Comparison of ENCODE assay signal across 1 cellular context in the genomic region with DNA sequence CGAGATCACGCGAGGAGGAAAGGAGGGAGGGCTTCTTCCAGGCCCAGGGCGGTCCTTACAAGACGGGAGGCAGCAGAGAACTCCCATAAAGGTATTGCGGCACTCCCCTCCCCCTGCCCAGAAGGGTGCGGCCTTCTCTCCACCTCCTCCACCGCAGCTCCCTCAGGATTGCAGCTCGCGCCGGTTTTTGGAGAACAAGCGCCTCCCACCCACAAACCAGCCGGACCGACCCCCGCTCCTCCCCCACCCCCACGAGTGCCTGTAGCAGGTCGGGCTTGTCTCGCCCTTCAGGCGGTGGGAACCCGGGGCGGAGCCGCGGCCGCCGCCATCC.
TF ChIP-seq lines count a peak whose summit lies in the region.

No MANE protein-coding gene starts in this region.

TF ChIP-seq in K562, 482 proteins besides CTCF, POLR2A, EP300 and RAD21 (continued from another document and continues in another):
- TF ChIP-seq MEIS2 (IDR thresholded peaks at IDR 0.05; ENCODE audit: partially characterized antibody) (peak; percentile 3), NFRKB (IDR thresholded peaks at IDR 0.05; ENCODE audit: low read depth) (peak; percentile 3; the same call in 1 of the 2 replicates), CHD1 (IDR thresholded peaks at IDR 0.05; ENCODE audit: low read length) (no peak), ZBTB7A (IDR thresholded peaks at IDR 0.05; ENCODE audit: borderline replicate concordance, control insufficient read depth, low read depth, low read length) (peak; percentile 84), DIDO1 (tag; IDR thresholded peaks at IDR 0.05; ENCODE audit: low read depth) (no peak), ZNF165 (CRISPR knock-in tag; IDR thresholded peaks at IDR 0.05; ENCODE audit: borderline replicate concordance) (no peak), GATAD2B (IDR thresholded peaks at IDR 0.05; ENCODE audit: borderline replicate concordance) (0 out of 2 replicates have a peak, but pooled peaks have one; percentile 84), ZKSCAN1 (IDR thresholded peaks at IDR 0.05; ENCODE audit: low read depth, low read length) (no peak), TBL1XR1 (IDR thresholded peaks at IDR 0.05; ENCODE audit: low read length in 2 of 2) (peak; percentile 25 to 50; a peak in 3 of 4 replicates), NR1H2 (CRISPR knock-in tag; IDR thresholded peaks at IDR 0.05) (no peak), PRPF4 (IDR thresholded peaks at IDR 0.05; ENCODE audit: insufficient read depth, low read depth, low read length, poor library complexity, severe bottlenecking) (no peak), ZNF445 (CRISPR knock-in tag; IDR thresholded peaks at IDR 0.05; ENCODE audit: low read depth) (no peak), PRMT5 (CRISPR knock-in tag; IDR thresholded peaks at IDR 0.05) (no peak), SRF (CRISPR knock-in tag; IDR thresholded peaks at IDR 0.05) (peak in 1 of 2 experiments; percentile 91; a peak in 2 of 4 replicates), ARID2 (IDR thresholded peaks at IDR 0.05) (no peak), ZBTB1 (CRISPR knock-in tag; IDR thresholded peaks at IDR 0.05; ENCODE audit: borderline replicate concordance, low read depth) (no peak; the same call in 1 of the 2 replicates), TSC22D4 (tag; IDR thresholded peaks at IDR 0.05) (no peak), HSF4 (CRISPR knock-in tag; IDR thresholded peaks at IDR 0.05; ENCODE audit: borderline replicate concordance) (no peak; the same call in 1 of the 2 replicates), ZNF174 (CRISPR knock-in tag; IDR thresholded peaks at IDR 0.05) (no peak), CEBPG (CRISPR knock-in tag; IDR thresholded peaks at IDR 0.05) (peak; percentile 43; the same call in 1 of the 2 replicates), CEBPG (tag; conservative IDR thresholded peaks at IDR 0.05 in 1 of 2, IDR thresholded peaks at IDR 0.05 in 1 of 2) (peak in 1 of 2 experiments; percentile 80; a peak in 3 of 4 replicates), SREBF2 (CRISPR knock-in tag; IDR thresholded peaks at IDR 0.05) (no peak), TAF1 (IDR thresholded peaks at IDR 0.05; ENCODE audit: control insufficient read depth, extremely low read depth, insufficient read depth, low read length, severe bottlenecking) (peak; percentile 77), ZNF589 (CRISPR knock-in tag; IDR thresholded peaks at IDR 0.05; ENCODE audit: low read depth) (peak; percentile 91; the same call in 1 of the 2 replicates), ARID1B (IDR thresholded peaks at IDR 0.05) (peak; percentile 43; the same call in 1 of the 2 replicates), HDAC2 (IDR thresholded peaks at IDR 0.05) (0 out of 2 replicates have a peak, but pooled peaks have one; percentile 31), TEAD2 (tag; IDR thresholded peaks at IDR 0.05) (no peak), CREBBP (IDR thresholded peaks at IDR 0.05; ENCODE audit: low read depth, low read length) (no peak), NR4A1 (CRISPR knock-in tag; IDR thresholded peaks at IDR 0.05) (0 out of 2 replicates have a peak, but pooled peaks have one; percentile 65), NR4A1 (tag; IDR thresholded peaks at IDR 0.05) (no peak), ZFP36 (IDR thresholded peaks at IDR 0.05; ENCODE audit: low read depth, low read length, partially characterized antibody) (peak; percentile 77), ZNF444 (CRISPR knock-in tag; IDR thresholded peaks at IDR 0.05) (0 out of 2 replicates have a peak, but pooled peaks have one; percentile 71), ZNF133 (CRISPR knock-in tag; IDR thresholded peaks at IDR 0.05) (0 out of 2 replicates have a peak, but pooled peaks have one; percentile 25), NFIC (IDR thresholded peaks at IDR 0.05) (no peak)
- TF ChIP-seq, protein P1, sequence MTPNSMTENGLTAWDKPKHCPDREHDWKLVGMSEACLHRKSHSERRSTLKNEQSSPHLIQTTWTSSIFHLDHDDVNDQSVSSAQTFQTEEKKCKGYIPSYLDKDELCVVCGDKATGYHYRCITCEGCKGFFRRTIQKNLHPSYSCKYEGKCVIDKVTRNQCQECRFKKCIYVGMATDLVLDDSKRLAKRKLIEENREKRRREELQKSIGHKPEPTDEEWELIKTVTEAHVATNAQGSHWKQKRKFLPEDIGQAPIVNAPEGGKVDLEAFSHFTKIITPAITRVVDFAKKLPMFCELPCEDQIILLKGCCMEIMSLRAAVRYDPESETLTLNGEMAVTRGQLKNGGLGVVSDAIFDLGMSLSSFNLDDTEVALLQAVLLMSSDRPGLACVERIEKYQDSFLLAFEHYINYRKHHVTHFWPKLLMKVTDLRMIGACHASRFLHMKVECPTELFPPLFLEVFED (CRISPR knock-in tag; conservative IDR thresholded peaks at IDR 0.05) = peak; percentile 22
- TF ChIP-seq, protein P2, sequence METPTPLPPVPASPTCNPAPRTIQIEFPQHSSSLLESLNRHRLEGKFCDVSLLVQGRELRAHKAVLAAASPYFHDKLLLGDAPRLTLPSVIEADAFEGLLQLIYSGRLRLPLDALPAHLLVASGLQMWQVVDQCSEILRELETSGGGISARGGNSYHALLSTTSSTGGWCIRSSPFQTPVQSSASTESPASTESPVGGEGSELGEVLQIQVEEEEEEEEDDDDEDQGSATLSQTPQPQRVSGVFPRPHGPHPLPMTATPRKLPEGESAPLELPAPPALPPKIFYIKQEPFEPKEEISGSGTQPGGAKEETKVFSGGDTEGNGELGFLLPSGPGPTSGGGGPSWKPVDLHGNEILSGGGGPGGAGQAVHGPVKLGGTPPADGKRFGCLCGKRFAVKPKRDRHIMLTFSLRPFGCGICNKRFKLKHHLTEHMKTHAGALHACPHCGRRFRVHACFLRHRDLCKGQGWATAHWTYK (CRISPR knock-in tag; IDR thresholded peaks at IDR 0.05) = 0 out of 2 replicates have a peak, but pooled peaks have one; percentile 17
- TF ChIP-seq, protein P3, sequence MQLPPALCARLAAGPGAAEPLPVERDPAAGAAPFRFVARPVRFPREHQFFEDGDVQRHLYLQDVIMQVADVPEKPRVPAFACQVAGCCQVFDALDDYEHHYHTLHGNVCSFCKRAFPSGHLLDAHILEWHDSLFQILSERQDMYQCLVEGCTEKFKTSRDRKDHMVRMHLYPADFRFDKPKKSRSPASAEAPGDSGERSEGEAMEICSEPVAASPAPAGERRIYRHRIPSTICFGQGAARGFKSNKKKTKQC (CRISPR knock-in tag; IDR thresholded peaks at IDR 0.05) = 0 out of 2 replicates have a peak, but pooled peaks have one; percentile 52
- TF ChIP-seq, protein P4, sequence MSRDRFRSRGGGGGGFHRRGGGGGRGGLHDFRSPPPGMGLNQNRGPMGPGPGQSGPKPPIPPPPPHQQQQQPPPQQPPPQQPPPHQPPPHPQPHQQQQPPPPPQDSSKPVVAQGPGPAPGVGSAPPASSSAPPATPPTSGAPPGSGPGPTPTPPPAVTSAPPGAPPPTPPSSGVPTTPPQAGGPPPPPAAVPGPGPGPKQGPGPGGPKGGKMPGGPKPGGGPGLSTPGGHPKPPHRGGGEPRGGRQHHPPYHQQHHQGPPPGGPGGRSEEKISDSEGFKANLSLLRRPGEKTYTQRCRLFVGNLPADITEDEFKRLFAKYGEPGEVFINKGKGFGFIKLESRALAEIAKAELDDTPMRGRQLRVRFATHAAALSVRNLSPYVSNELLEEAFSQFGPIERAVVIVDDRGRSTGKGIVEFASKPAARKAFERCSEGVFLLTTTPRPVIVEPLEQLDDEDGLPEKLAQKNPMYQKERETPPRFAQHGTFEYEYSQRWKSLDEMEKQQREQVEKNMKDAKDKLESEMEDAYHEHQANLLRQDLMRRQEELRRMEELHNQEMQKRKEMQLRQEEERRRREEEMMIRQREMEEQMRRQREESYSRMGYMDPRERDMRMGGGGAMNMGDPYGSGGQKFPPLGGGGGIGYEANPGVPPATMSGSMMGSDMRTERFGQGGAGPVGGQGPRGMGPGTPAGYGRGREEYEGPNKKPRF (IDR thresholded peaks at IDR 0.05; ENCODE audit: low read depth, low read length) = no peak
- TF ChIP-seq, protein P5, sequence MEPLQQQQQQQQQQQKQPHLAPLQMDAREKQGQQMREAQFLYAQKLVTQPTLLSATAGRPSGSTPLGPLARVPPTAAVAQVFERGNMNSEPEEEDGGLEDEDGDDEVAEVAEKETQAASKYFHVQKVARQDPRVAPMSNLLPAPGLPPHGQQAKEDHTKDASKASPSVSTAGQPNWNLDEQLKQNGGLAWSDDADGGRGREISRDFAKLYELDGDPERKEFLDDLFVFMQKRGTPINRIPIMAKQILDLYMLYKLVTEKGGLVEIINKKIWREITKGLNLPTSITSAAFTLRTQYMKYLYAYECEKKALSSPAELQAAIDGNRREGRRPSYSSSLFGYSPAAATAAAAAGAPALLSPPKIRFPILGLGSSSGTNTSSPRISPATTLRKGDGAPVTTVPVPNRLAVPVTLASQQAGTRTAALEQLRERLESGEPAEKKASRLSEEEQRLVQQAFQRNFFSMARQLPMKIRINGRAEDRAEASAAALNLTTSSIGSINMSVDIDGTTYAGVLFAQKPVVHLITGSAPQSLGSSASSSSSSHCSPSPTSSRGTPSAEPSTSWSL (CRISPR knock-in tag; IDR thresholded peaks at IDR 0.05; ENCODE audit: borderline replicate concordance) = no peak
- TF ChIP-seq, protein P6, sequence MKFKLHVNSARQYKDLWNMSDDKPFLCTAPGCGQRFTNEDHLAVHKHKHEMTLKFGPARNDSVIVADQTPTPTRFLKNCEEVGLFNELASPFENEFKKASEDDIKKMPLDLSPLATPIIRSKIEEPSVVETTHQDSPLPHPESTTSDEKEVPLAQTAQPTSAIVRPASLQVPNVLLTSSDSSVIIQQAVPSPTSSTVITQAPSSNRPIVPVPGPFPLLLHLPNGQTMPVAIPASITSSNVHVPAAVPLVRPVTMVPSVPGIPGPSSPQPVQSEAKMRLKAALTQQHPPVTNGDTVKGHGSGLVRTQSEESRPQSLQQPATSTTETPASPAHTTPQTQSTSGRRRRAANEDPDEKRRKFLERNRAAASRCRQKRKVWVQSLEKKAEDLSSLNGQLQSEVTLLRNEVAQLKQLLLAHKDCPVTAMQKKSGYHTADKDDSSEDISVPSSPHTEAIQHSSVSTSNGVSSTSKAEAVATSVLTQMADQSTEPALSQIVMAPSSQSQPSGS (CRISPR knock-in tag; IDR thresholded peaks at IDR 0.05) = no peak
- TF ChIP-seq, protein P7, sequence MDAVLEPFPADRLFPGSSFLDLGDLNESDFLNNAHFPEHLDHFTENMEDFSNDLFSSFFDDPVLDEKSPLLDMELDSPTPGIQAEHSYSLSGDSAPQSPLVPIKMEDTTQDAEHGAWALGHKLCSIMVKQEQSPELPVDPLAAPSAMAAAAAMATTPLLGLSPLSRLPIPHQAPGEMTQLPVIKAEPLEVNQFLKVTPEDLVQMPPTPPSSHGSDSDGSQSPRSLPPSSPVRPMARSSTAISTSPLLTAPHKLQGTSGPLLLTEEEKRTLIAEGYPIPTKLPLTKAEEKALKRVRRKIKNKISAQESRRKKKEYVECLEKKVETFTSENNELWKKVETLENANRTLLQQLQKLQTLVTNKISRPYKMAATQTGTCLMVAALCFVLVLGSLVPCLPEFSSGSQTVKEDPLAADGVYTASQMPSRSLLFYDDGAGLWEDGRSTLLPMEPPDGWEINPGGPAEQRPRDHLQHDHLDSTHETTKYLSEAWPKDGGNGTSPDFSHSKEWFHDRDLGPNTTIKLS (IDR thresholded peaks at IDR 0.05; ENCODE audit: borderline replicate concordance, low read depth) = no peak
- TF ChIP-seq, protein P8, sequence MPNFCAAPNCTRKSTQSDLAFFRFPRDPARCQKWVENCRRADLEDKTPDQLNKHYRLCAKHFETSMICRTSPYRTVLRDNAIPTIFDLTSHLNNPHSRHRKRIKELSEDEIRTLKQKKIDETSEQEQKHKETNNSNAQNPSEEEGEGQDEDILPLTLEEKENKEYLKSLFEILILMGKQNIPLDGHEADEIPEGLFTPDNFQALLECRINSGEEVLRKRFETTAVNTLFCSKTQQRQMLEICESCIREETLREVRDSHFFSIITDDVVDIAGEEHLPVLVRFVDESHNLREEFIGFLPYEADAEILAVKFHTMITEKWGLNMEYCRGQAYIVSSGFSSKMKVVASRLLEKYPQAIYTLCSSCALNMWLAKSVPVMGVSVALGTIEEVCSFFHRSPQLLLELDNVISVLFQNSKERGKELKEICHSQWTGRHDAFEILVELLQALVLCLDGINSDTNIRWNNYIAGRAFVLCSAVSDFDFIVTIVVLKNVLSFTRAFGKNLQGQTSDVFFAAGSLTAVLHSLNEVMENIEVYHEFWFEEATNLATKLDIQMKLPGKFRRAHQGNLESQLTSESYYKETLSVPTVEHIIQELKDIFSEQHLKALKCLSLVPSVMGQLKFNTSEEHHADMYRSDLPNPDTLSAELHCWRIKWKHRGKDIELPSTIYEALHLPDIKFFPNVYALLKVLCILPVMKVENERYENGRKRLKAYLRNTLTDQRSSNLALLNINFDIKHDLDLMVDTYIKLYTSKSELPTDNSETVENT (CRISPR knock-in tag; IDR thresholded peaks at IDR 0.05) = peak; percentile 28; the same call in 1 of the 2 replicates
- TF ChIP-seq, protein P9, sequence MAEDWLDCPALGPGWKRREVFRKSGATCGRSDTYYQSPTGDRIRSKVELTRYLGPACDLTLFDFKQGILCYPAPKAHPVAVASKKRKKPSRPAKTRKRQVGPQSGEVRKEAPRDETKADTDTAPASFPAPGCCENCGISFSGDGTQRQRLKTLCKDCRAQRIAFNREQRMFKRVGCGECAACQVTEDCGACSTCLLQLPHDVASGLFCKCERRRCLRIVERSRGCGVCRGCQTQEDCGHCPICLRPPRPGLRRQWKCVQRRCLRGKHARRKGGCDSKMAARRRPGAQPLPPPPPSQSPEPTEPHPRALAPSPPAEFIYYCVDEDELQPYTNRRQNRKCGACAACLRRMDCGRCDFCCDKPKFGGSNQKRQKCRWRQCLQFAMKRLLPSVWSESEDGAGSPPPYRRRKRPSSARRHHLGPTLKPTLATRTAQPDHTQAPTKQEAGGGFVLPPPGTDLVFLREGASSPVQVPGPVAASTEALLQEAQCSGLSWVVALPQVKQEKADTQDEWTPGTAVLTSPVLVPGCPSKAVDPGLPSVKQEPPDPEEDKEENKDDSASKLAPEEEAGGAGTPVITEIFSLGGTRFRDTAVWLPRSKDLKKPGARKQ (CRISPR knock-in tag; IDR thresholded peaks at IDR 0.05) = no peak
- TF ChIP-seq, protein P10, sequence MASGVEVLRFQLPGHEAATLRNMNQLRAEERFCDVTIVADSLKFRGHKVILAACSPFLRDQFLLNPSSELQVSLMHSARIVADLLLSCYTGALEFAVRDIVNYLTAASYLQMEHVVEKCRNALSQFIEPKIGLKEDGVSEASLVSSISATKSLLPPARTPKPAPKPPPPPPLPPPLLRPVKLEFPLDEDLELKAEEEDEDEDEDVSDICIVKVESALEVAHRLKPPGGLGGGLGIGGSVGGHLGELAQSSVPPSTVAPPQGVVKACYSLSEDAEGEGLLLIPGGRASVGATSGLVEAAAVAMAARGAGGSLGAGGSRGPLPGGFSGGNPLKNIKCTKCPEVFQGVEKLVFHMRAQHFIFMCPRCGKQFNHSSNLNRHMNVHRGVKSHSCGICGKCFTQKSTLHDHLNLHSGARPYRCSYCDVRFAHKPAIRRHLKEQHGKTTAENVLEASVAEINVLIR (CRISPR knock-in tag; IDR thresholded peaks at IDR 0.05) = peak; percentile 14; the same call in 1 of the 2 replicates
